In genomic region chr4:185395956-185396723, GRCh38 we compare ENCODE assay signal across 8 cellular contexts. TPM values are rescaled to one million over a fixed set of nuclear protein-coding genes. Genes with fewer than 3 reads are reported as not detected.
DNase-seq lines count a peak whose midpoint lies in the region; ATAC-seq and TF ChIP-seq lines count a peak whose summit lies in the region.

No MANE protein-coding gene starts in this region.

- H3K27me3 Mint-ChIP-seq in CD4-positive, alpha-beta T cell, result no peaks in the 10 kb centered on the region
- H3K27me3 Mint-ChIP-seq in activated CD4-positive, alpha-beta memory T cell treated with anti-CD3 and anti-CD28 coated beads, Interleukin-2, amount 10 ng/mL, durations not matched to agents 7 days and 5 days, result no peaks in the 10 kb centered on the region

- H3K9me3 Mint-ChIP-seq in CD4-positive, alpha-beta T cell, result no peaks in the 10 kb centered on the region
- H3K9me3 Mint-ChIP-seq in activated CD4-positive, alpha-beta memory T cell treated with anti-CD3 and anti-CD28 coated beads, Interleukin-2, amount 10 ng/mL, durations not matched to agents 7 days and 5 days, result no peaks in the 10 kb centered on the region

- peak overlapping the region; percentile 92 for H3K4me3 Mint-ChIP-seq in CD4-positive, alpha-beta T cell
- peak overlapping the region; percentile 84 for H3K4me3 Mint-ChIP-seq in activated CD4-positive, alpha-beta memory T cell treated with anti-CD3 and anti-CD28 coated beads, Interleukin-2, amount 10 ng/mL, durations not matched to agents 7 days and 5 days

- H3K4me1 Mint-ChIP-seq in CD4-positive, alpha-beta T cell (ENCODE audit: low read depth), result peaks cover 17% of the 10 kb centered on the region
- H3K4me1 Mint-ChIP-seq in activated CD4-positive, alpha-beta memory T cell treated with anti-CD3 and anti-CD28 coated beads, Interleukin-2, amount 10 ng/mL, durations not matched to agents 7 days and 5 days, result peaks cover 52% of the 10 kb centered on the region

- no peaks in the 10 kb centered on the region for H3K9me3 ChIP-seq in CD4-positive, alpha-beta T cell (ENCODE audit: control insufficient read depth, low read length)
- H3K9me3 ChIP-seq in duodenal mucosa (ENCODE audit: control insufficient read depth in 1 of 2, low read length in 2 of 2), result no peaks in the 10 kb centered on the region
- no peaks in the 10 kb centered on the region for H3K9me3 ChIP-seq in lower lobe of right lung

- peak overlapping the region; percentile 92 for H3K27ac Mint-ChIP-seq in CD4-positive, alpha-beta T cell
- H3K27ac Mint-ChIP-seq in activated CD4-positive, alpha-beta memory T cell treated with anti-CD3 and anti-CD28 coated beads, Interleukin-2, amount 10 ng/mL, durations not matched to agents 7 days and 5 days, result peak overlapping the region; percentile 92

- H3K4me1 ChIP-seq in duodenal mucosa (ENCODE audit: control insufficient read depth in 1 of 2, insufficient read depth in 2 of 2, low read length in 2 of 2) (peaks cover 13 to 15% of the 10 kb centered on the region in 2 donors), lower lobe of right lung (peaks cover 25% of the 10 kb centered on the region)

- H3K36me3 ChIP-seq in duodenal mucosa (ENCODE audit: control insufficient read depth in 1 of 2, insufficient read depth in 2 of 2, low read length in 2 of 2) (peaks cover under 1 to 10% of the 10 kb centered on the region in 2 donors), lower lobe of right lung (peaks cover 24% of the 10 kb centered on the region)

- DNase-seq in CD4-positive, alpha-beta T cell, result peak; percentile 88 to 97 (median 93)
- DNase-seq in NCI-H82 (lab: John Stamatoyannopoulos, UW), result peak; percentile 97
- peak; percentile 97 for DNase-seq in activated CD4-positive, alpha-beta memory T cell treated with anti-CD3 and anti-CD28 coated beads, Interleukin-2, amount 10 ng/mL, durations not matched to agents 7 days and 5 days
- DNase-seq in lower lobe of right lung, result peak; percentile 97
- peak; percentile 89 to 98 (median 95) for DNase-seq in stimulated activated CD4-positive, alpha-beta T cell treated with anti-CD3 and anti-CD28 coated beads, TNF-alpha, amount 100 ng/mL, for 1 hour (ENCODE audit: low read depth in 3 of 3, low spot score in 1 of 3)

- intact Hi-C loops in CD4-positive, alpha-beta T cell (cut with DNase I, micrococcal nuclease), result loop anchor here (1.0 to 10.0 kb wide), 7 partner anchors 29 to 1891 kb away; partner anchors contain the start of genes CCDC110 (in 1 of the 2), CFAP97 (in 1 of the 2), CYP4V2 (in 1 of the 2) and ING2 (in 1 of the 2)
- intact Hi-C loops in lower lobe of right lung (cut with DNase I), result no loop called here

- H3K9ac ChIP-seq in duodenal mucosa (ENCODE audit: low read depth in 1 of 2, low read length in 2 of 2), result peak overlapping the region; percentile 88 to 95

- CTCF ChIA-PET in CD4-positive, alpha-beta T cell (lab: Charles Lee), result interaction anchor here (1.8 to 1.9 kb wide), 3 partner anchors 10 to 202 kb away, joined by 4 to 9 read pairs (median 6); partner anchors contain the start of gene UFSP2
- CTCF ChIA-PET in activated CD4-positive, alpha-beta memory T cell treated with anti-CD3 and anti-CD28 coated beads, Interleukin-2, amount 10 ng/mL, durations not matched to agents 7 days and 5 days (lab: Charles Lee), result interaction anchor here (0.7 to 1.9 kb wide), 5 partner anchors 9 to 212 kb away, joined by 3 to 4 read pairs (median 4); partner anchors contain the start of genes SNX25 and UFSP2

- H3K27me3 ChIP-seq in CD4-positive, alpha-beta T cell (ENCODE audit: control insufficient read depth, insufficient read depth, low read length), result no peaks in the 10 kb centered on the region
- H3K27me3 ChIP-seq in duodenal mucosa (ENCODE audit: control insufficient read depth in 1 of 2, insufficient read depth in 2 of 2, low read length in 2 of 2), result no peaks in the 10 kb centered on the region
- no peaks in the 10 kb centered on the region for H3K27me3 ChIP-seq in lower lobe of right lung (ENCODE audit: low read depth)

- H3K36me3 Mint-ChIP-seq in CD4-positive, alpha-beta T cell (ENCODE audit: low read depth), result peaks cover 27% of the 10 kb centered on the region
- H3K36me3 Mint-ChIP-seq in activated CD4-positive, alpha-beta memory T cell treated with anti-CD3 and anti-CD28 coated beads, Interleukin-2, amount 10 ng/mL, durations not matched to agents 7 days and 5 days (ENCODE audit: low read depth), result peaks cover 44% of the 10 kb centered on the region

- ATAC-seq in CD4-positive, alpha-beta T cell (ENCODE audit: poor library complexity), result peak; percentile 91
- peak; percentile 81 for ATAC-seq in GM19452 (IDR thresholded peaks at IDR 0.05; ENCODE audit: unreplicated experiment)
- ATAC-seq in HG03575 (IDR thresholded peaks at IDR 0.05; ENCODE audit: extremely low read depth, insufficient number of reproducible peaks, low FRiP score, unreplicated experiment), result peak; percentile 39
- ATAC-seq in lower lobe of right lung, result peak; percentile 97 to 98

- H3K4me3 ChIP-seq in duodenal mucosa (ENCODE audit: low read depth in 1 of 2, low read length in 2 of 2) (peak overlapping the region; percentile 86 to 92), lower lobe of right lung (peak overlapping the region; percentile 86)

- TF ChIP-seq CTCF in CD4-positive, alpha-beta T cell (IDR thresholded peaks at IDR 0.05), result no peak
- no peak for TF ChIP-seq CTCF in lower lobe of right lung (IDR thresholded peaks at IDR 0.05)

- H3K27ac ChIP-seq in CD4-positive, alpha-beta T cell (ENCODE audit: low read depth, low read length), result peak overlapping the region; percentile 93
- H3K27ac ChIP-seq in duodenal mucosa (ENCODE audit: low read depth, low read length) (peak overlapping the region; percentile 100), lower lobe of right lung (peak overlapping the region; percentile 99)

- POLR2A ChIA-PET in CD4-positive, alpha-beta T cell (lab: Charles Lee), result interaction anchor here (0.7 to 4.9 kb wide), 16 partner anchors 9 to 795 kb away, joined by 3 to 88 read pairs (median 6); partner anchors contain the start of genes CYP4V2, SNX25 and UFSP2
- POLR2A ChIA-PET in activated CD4-positive, alpha-beta memory T cell treated with anti-CD3 and anti-CD28 coated beads, Interleukin-2, amount 10 ng/mL, durations not matched to agents 7 days and 5 days (lab: Charles Lee), result interaction anchor here (0.6 to 4.3 kb wide), 17 partner anchors 8 to 747 kb away, joined by 3 to 47 read pairs (median 4); partner anchors contain the start of genes SLC25A4, SNX25 and UFSP2

RNA-seq across cellular contexts. Expression of gene LRP2BP, which starts 0.4 kb away (rescaled TPM):
- 1 to 10 TPM; 2.7 to 3.1 TPM for total RNA-seq in CD4-positive, alpha-beta T cell
- 1 to 10 TPM; 1.1 to 1.2 TPM for total RNA-seq in activated CD4-positive, alpha-beta memory T cell treated with anti-CD3 and anti-CD28 coated beads, Interleukin-2, amount 10 ng/mL, durations not matched to agents 7 days and 5 days
- 1.5 TPM for total RNA-seq in lower lobe of right lung

RNA-seq across cellular contexts. Expression of gene ANKRD37, which starts 0.5 kb away (rescaled TPM):
- 10 to 100 TPM; 10.3 to 11.6 TPM for total RNA-seq in CD4-positive, alpha-beta T cell
- total RNA-seq in activated CD4-positive, alpha-beta memory T cell treated with anti-CD3 and anti-CD28 coated beads, Interleukin-2, amount 10 ng/mL, durations not matched to agents 7 days and 5 days, result 10 to 100 TPM; 16.0 to 16.1 TPM
- 15.7 TPM for total RNA-seq in lower lobe of right lung

RNA-seq across cellular contexts. Expression of gene UFSP2, which starts 29.6 kb away (rescaled TPM):
- 10 to 100 TPM; 14.5 to 16.6 TPM for total RNA-seq in CD4-positive, alpha-beta T cell
- total RNA-seq in activated CD4-positive, alpha-beta memory T cell treated with anti-CD3 and anti-CD28 coated beads, Interleukin-2, amount 10 ng/mL, durations not matched to agents 7 days and 5 days, result 10 to 100 TPM; 23.4 to 23.8 TPM
- 30.0 TPM for total RNA-seq in lower lobe of right lung

Comparison
In these comparisons a context has a peak if more than half of its experiments do, and no peak if none do; other contexts are left out.
1. Peak in every context shown above with its lines: DNase-seq, ATAC-seq, H3K4me3 ChIP-seq and H3K27ac ChIP-seq.
2. ATAC-seq: peak in every context shown above with its lines; median percentile 98 in lower lobe of right lung; 91 in CD4-positive, alpha-beta T cell; 81 in GM19452; 39 in HG03575.